ENCODE assay signal across 28 cellular contexts in the genomic region with DNA sequence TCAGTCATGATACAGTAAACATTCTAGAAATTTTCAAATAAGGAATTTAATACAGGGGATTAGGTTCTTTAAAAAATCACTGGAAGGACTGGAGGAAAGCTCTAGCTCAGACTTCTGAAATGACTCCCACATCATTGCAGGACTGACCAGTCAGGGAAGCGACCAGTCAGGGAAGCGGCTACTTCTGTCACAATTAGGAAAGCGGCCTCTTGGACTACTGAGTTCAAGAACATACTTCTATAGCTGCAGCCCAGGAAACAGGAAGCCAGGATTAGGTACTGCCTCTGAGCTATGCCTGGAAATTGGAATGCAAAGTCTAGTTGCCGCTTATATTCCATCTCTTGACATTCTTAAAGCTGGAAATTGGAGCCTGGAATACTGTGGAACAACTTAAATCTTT. TPM values are rescaled to one million over a fixed set of nuclear protein-coding genes. Genes with fewer than 3 reads are reported as not detected.
DNase-seq lines count a peak whose midpoint lies in the region; ATAC-seq, FAIRE-seq and TF ChIP-seq lines count a peak whose summit lies in the region.
"Had no signal": no experiment of that assay in that cellular context is flagged by ENCODE, and none has a peak within 500 bp of the region (broad histone marks: within the 10 kb centered on the region; RNA-seq: fewer than 3 reads in every experiment).

No MANE protein-coding gene starts in this region.

- TF ChIP-seq POLR2A in H54 (IDR thresholded peaks at IDR 0.05; ENCODE audit: low read depth, low read length), result no peak
- TF ChIP-seq POLR2A in gastroesophageal sphincter (IDR thresholded peaks at IDR 0.05), result no peak
- no peak for TF ChIP-seq POLR2A in ovary (IDR thresholded peaks at IDR 0.05)

- peaks cover 7% of the 10 kb centered on the region for H3K4me1 Mint-ChIP-seq in glutamatergic neuron (ENCODE audit: low read depth, unreplicated experiment)

- H3F3A ChIP-seq in smooth muscle cell (ENCODE audit: low read depth), result peaks cover 12% of the 10 kb centered on the region

- H3K36me3 Mint-ChIP-seq in glutamatergic neuron (ENCODE audit: unreplicated experiment), result no peaks in the 10 kb centered on the region

- no peak overlapping the region for H3K4me3 Mint-ChIP-seq in glutamatergic neuron (ENCODE audit: unreplicated experiment)
- H3K4me3 Mint-ChIP-seq: activated CD8-positive, alpha-beta T cell treated with anti-CD3 and anti-CD28 coated beads, Interleukin-2, amount 10 ng/mL, durations not matched to agents 7 days and 5 days; activated naive CD8-positive, alpha-beta T cell treated with anti-CD3 and anti-CD28 coated beads, Interleukin-2, amount 10 ng/mL, durations not matched to agents 7 days and 5 days; central memory CD8-positive, alpha-beta T cell; T-helper 1 cell treated with Interleukin-12 subunit alpha and Interleukin-12 subunit beta and Interleukin-4 antibody, amounts not matched to agents 30 μg/mL and 1 μg/mL, for 36 hours had no signal

- peak overlapping the region; percentile 44 for H3K4me2 ChIP-seq in smooth muscle cell
- H3K4me2 ChIP-seq: BLaER1 treated with 17β-estradiol and CSF1 and Interleukin-3, amounts not matched to agents 10 nM and 100 nM had no signal

- H3K27ac ChIP-seq in RWPE1, result peak overlapping the region; percentile 81
- peak overlapping the region; percentile 85 for H3K27ac ChIP-seq in smooth muscle cell (ENCODE audit: low read depth)
- no peak overlapping the region for H3K27ac ChIP-seq in gastroesophageal sphincter
- no peak overlapping the region for H3K27ac ChIP-seq in ovary
- H3K27ac ChIP-seq: BLaER1 treated with 17β-estradiol and CSF1 and Interleukin-3, amounts not matched to agents 10 nM and 100 nM; upper lobe of left lung had no signal

- H3K4me3 ChIP-seq in smooth muscle cell, result no peak overlapping the region
- no peak overlapping the region for H3K4me3 ChIP-seq in gastroesophageal sphincter
- H3K4me3 ChIP-seq in ovary, result no peak overlapping the region
- H3K4me3 ChIP-seq: BLaER1 treated with 17β-estradiol and CSF1 and Interleukin-3, amounts not matched to agents 10 nM and 100 nM; mucosa of descending colon; upper lobe of left lung had no signal

- H3K79me2 ChIP-seq in smooth muscle cell (ENCODE audit: low read depth), result peaks cover 26% of the 10 kb centered on the region

- ATAC-seq in gastroesophageal sphincter, result no peak
- ATAC-seq: activated CD8-positive, alpha-beta T cell treated with anti-CD3 and anti-CD28 coated beads, Interleukin-2, amount 10 ng/mL, durations not matched to agents 7 days and 5 days had no signal

- 28% methylated on average over 4 of the region's 4 CpGs for WGBS in smooth muscle cell (ENCODE audit: low lambda C conversion rate)
- 94% methylated on average over 3 of the region's 4 CpGs; no CpG with 5 or more reads in 1 of the 2 donors for WGBS in gastroesophageal sphincter (ENCODE audit: low coverage in 1 of 2), 2 donors
- 97 to 98% (median 97%) methylated on average over 4 of the region's 4 CpGs for WGBS in ovary, 3 donors

- intact Hi-C loops in ovary (cut with DNase I), result no loop called here

- FAIRE-seq in H54 (lab: Jason Lieb, UNC), result peak; percentile 55
- FAIRE-seq: keratinocyte had no signal

- no peak overlapping the region for H2AFZ ChIP-seq in smooth muscle cell (ENCODE audit: low read depth)

- H3K36me3 ChIP-seq in smooth muscle cell (ENCODE audit: low read depth) (no peaks in the 10 kb centered on the region), gastroesophageal sphincter (no peaks in the 10 kb centered on the region), ovary (no peaks in the 10 kb centered on the region)
- H3K36me3 ChIP-seq: upper lobe of left lung had no signal

- H3K9ac ChIP-seq in smooth muscle cell (ENCODE audit: low read depth), result no peak overlapping the region
- H3K9ac ChIP-seq: BLaER1 treated with 17β-estradiol and CSF1 and Interleukin-3, amounts not matched to agents 10 nM and 100 nM had no signal

- H3K4me1 ChIP-seq in smooth muscle cell (ENCODE audit: low read depth), result peaks cover 10% of the 10 kb centered on the region
- peaks cover 0 to 49% (median 0%) of the 10 kb centered on the region in 3 donors for H3K4me1 ChIP-seq in gastroesophageal sphincter
- H3K4me1 ChIP-seq in ovary (ENCODE audit: insufficient read depth), result peaks cover 2% of the 10 kb centered on the region

- H4K20me1 ChIP-seq in smooth muscle cell (ENCODE audit: low read depth), result peaks cover 7% of the 10 kb centered on the region

- TF ChIP-seq CTCF in RWPE1 (conservative IDR thresholded peaks at IDR 0.05; ENCODE audit: low read depth) (no peak), smooth muscle cell (IDR thresholded peaks at IDR 0.05; ENCODE audit: borderline replicate concordance, insufficient read depth, poor library complexity, severe bottlenecking) (no peak), gastroesophageal sphincter (IDR thresholded peaks at IDR 0.05) (no peak), glutamatergic neuron (IDR thresholded peaks at IDR 0.05; ENCODE audit: partially characterized antibody, unreplicated experiment) (no peak), ovary (IDR thresholded peaks at IDR 0.05) (no peak)

- no peak overlapping the region for H3K27ac Mint-ChIP-seq in glutamatergic neuron (ENCODE audit: unreplicated experiment)
- H3K27ac Mint-ChIP-seq: activated CD8-positive, alpha-beta T cell treated with anti-CD3 and anti-CD28 coated beads, Interleukin-2, amount 10 ng/mL, durations not matched to agents 7 days and 5 days; T-helper 1 cell treated with Interleukin-12 subunit alpha and Interleukin-12 subunit beta and Interleukin-4 antibody, amounts not matched to agents 30 μg/mL and 1 μg/mL, for 36 hours had no signal

- H3K27me3 ChIP-seq in smooth muscle cell (ENCODE audit: low read depth), result no peaks in the 10 kb centered on the region
- H3K27me3 ChIP-seq in gastroesophageal sphincter, result no peaks in the 10 kb centered on the region
- H3K27me3 ChIP-seq in ovary, result no peaks in the 10 kb centered on the region
- H3K27me3 ChIP-seq: BLaER1 treated with 17β-estradiol and CSF1 and Interleukin-3, amounts not matched to agents 10 nM and 100 nM; upper lobe of left lung had no signal

- no peaks in the 10 kb centered on the region for H3K9me3 ChIP-seq in smooth muscle cell (replicated peaks; ENCODE audit: low read depth)
- H3K9me3 ChIP-seq in gastroesophageal sphincter, result no peaks in the 10 kb centered on the region
- H3K9me3 ChIP-seq in ovary, result no peaks in the 10 kb centered on the region
- H3K9me3 ChIP-seq: mucosa of descending colon, upper lobe of left lung had no signal

- H3K27me3 Mint-ChIP-seq in glutamatergic neuron (ENCODE audit: unreplicated experiment), result no peaks in the 10 kb centered on the region
- H3K27me3 Mint-ChIP-seq: activated naive CD8-positive, alpha-beta T cell treated with anti-CD3 and anti-CD28 coated beads, Interleukin-2, amount 10 ng/mL, durations not matched to agents 7 days and 5 days; central memory CD8-positive, alpha-beta T cell; natural killer cell treated with Interleukin-12 subunit alpha and Interleukin-12 subunit beta and Interleukin-15 and Interleukin-18, amount 100 ng/mL, for 72 hours had no signal

- H3K9me3 Mint-ChIP-seq in glutamatergic neuron (ENCODE audit: unreplicated experiment), result no peaks in the 10 kb centered on the region
- H3K9me3 Mint-ChIP-seq: central memory CD8-positive, alpha-beta T cell; T-helper 1 cell treated with Interleukin-12 subunit alpha and Interleukin-12 subunit beta and Interleukin-4 antibody, amounts not matched to agents 30 μg/mL and 1 μg/mL, for 36 hours had no signal

- POLR2A ChIA-PET in RWPE1 (lab: Yijun Ruan, JAX; ENCODE audit: low non-redundant PET), result no interaction called here

- CTCF ChIA-PET in RWPE1 (lab: Yijun Ruan, JAX), result no interaction called here

- TF ChIP-seq EP300 in gastroesophageal sphincter (IDR thresholded peaks at IDR 0.05), result no peak
- no peak for TF ChIP-seq EP300 in ovary (IDR thresholded peaks at IDR 0.05)

- DNase-seq in H54 (ENCODE audit: insufficient read length, low spot score), result no peak
- DNase-seq in RWPE1 (ENCODE audit: low spot score), result no peak
- DNase-seq in islet precursor cell, result peak; percentile 74
- no peak for DNase-seq in smooth muscle cell (lab: John Stamatoyannopoulos, UW; ENCODE audit: unreplicated experiment)
- no peak for DNase-seq in glutamatergic neuron
- DNase-seq in ovary, result no peak
- DNase-seq in AML-193 (lab: John Stamatoyannopoulos, UW), result no peak
- DNase-seq: activated CD4-positive, alpha-beta T cell treated with anti-CD3 and anti-CD28 coated beads for 1 hour; activated CD8-positive, alpha-beta T cell treated with anti-CD3 and anti-CD28 coated beads, Interleukin-2, amount 10 ng/mL, durations not matched to agents 7 days and 5 days; activated naive CD8-positive, alpha-beta T cell treated with anti-CD3 and anti-CD28 coated beads, Interleukin-2, amount 10 ng/mL, durations not matched to agents 7 days and 5 days; COR-L47; dermis blood vessel endothelial cell; DMS79 treated with DMSO at 0.1 percent for 48 hours; Kasumi-1; mucosa of descending colon; NCI-H1092; NCI-H1930; NCI-H69; retina; RPMI8226; stimulated activated CD4-positive, alpha-beta T cell treated with anti-CD3 and anti-CD28 coated beads, Interleukin-2, amount 100 ng/mL, for 24 hours had no signal

RNA-seq across cellular contexts. Expression of a gene that starts 45.5 kb away (rescaled TPM):
- 30.7 and 31.4 TPM in 2 replicates for total RNA-seq in smooth muscle cell
- 12.0 and 13.2 TPM in 2 replicates for polyA plus RNA-seq in smooth muscle cell
- total RNA-seq in gastroesophageal sphincter, result 10 to 100 TPM; 51.2 to 77.3 (median 59.5) TPM
- 16.3 TPM for total RNA-seq in glutamatergic neuron (ENCODE audit: unreplicated experiment)
- total RNA-seq in ovary, result 10 to 100 TPM; 24.8 to 40.8 (median 37.2) TPM
- 10 to 100 TPM; 11.9 to 19.8 TPM for polyA plus RNA-seq in ovary

Comparison
In these comparisons a context has a peak if more than half of its experiments do, and no peak if none do; other contexts are left out.
1. H3K27ac ChIP-seq: peak in RWPE1 (single experiment) and smooth muscle cell (single experiment); none in gastroesophageal sphincter (0 of 4) and ovary (0 of 2).